ENCODE assay signal across 1 cellular context in the genomic region with DNA sequence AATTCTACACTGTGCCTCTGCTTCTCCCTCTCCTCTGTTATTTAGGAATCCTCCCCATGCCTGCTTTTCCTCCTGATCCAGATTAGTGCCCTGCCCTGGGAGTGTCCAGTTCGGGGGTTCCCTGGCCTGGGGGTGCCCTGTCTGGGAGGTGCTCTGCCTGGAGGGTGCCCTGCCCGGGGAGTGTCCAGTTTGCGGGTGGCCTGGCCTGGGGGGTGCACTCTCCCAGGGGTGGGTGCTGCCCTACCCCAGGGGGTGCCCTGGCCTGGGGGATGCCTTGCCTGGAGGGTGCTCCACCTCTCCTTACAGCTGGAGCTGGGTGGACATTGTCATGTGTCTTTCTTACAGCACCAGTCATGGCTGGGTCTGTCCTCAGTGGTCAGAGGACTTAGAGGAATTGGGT.
TF ChIP-seq lines count a peak whose summit lies in the region.

No MANE protein-coding gene starts in this region.

TF ChIP-seq in H1, 55 proteins besides CTCF, POLR2A, EP300 and RAD21:
- TF ChIP-seq, protein P1, sequence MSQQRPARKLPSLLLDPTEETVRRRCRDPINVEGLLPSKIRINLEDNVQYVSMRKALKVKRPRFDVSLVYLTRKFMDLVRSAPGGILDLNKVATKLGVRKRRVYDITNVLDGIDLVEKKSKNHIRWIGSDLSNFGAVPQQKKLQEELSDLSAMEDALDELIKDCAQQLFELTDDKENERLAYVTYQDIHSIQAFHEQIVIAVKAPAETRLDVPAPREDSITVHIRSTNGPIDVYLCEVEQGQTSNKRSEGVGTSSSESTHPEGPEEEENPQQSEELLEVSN (IDR thresholded peaks at IDR 0.05), result no peak
- TF ChIP-seq KDM1A (IDR thresholded peaks at IDR 0.05; ENCODE audit: borderline replicate concordance, low read length), result no peak
- TF ChIP-seq RNF2 (IDR thresholded peaks at IDR 0.05; ENCODE audit: borderline replicate concordance, low read depth, low read length, missing control alignments, poor library complexity, severe bottlenecking), result no peak
- TF ChIP-seq PHF8 (conservative IDR thresholded peaks at IDR 0.05; ENCODE audit: low read depth, low read length), result no peak
